In the genomic region with DNA sequence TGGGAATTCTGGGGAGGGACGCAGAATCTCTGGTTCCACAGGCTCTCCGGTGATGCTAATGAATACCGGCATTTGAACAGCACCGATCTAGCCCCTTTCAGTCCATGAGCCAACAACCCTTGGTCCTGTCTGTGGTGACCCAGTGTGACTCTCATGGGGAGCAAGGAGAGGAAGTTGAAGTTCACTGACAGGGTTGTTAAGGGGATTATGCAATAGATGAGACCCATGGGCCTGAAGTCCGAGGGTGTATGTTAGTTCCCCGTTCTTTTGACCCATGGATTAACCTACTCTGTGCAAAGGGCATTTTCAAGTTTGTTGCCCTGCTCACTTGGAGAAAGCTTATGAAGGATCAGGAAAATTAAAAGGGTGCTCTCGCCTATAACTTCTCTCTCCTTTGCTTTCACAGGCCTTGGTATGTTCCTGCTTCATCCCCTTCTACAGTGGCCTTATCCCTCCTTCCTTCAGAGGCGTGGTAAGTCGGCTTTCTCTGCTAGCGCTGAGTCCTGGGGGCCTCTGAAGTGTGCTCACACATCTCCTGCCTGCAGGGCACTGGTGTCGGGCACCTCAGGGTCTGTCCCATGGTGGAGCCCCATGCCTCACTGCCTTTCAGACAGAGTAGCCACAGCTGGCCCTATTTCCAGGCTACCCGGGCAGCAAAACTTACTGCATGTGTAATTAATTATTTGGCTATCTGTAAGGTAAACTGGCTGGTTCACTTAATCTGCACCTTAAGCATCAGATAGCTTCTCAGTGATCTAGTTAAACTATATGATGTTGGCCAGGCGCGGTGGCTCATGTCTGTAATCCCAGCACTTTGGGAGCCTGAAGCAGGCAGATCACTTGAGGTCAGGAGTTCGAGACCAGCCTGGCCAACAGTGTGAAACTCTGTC, we compare ENCODE assay signal across 1 cellular context.
A peak's percentile ranks its signal among the peaks of the same experiment; 100 is the strongest.
TF ChIP-seq lines count a peak whose summit lies in the region.

No MANE protein-coding gene starts in this region.

TF ChIP-seq in HepG2, 621 proteins besides CTCF, POLR2A, EP300 and RAD21 (continued from another document and continues in another):
- TF ChIP-seq ARID5B (CRISPR knock-in tag; IDR thresholded peaks at IDR 0.05), result peak; percentile 77
- TF ChIP-seq, protein P1, sequence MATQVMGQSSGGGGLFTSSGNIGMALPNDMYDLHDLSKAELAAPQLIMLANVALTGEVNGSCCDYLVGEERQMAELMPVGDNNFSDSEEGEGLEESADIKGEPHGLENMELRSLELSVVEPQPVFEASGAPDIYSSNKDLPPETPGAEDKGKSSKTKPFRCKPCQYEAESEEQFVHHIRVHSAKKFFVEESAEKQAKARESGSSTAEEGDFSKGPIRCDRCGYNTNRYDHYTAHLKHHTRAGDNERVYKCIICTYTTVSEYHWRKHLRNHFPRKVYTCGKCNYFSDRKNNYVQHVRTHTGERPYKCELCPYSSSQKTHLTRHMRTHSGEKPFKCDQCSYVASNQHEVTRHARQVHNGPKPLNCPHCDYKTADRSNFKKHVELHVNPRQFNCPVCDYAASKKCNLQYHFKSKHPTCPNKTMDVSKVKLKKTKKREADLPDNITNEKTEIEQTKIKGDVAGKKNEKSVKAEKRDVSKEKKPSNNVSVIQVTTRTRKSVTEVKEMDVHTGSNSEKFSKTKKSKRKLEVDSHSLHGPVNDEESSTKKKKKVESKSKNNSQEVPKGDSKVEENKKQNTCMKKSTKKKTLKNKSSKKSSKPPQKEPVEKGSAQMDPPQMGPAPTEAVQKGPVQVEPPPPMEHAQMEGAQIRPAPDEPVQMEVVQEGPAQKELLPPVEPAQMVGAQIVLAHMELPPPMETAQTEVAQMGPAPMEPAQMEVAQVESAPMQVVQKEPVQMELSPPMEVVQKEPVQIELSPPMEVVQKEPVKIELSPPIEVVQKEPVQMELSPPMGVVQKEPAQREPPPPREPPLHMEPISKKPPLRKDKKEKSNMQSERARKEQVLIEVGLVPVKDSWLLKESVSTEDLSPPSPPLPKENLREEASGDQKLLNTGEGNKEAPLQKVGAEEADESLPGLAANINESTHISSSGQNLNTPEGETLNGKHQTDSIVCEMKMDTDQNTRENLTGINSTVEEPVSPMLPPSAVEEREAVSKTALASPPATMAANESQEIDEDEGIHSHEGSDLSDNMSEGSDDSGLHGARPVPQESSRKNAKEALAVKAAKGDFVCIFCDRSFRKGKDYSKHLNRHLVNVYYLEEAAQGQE (IDR thresholded peaks at IDR 0.05; ENCODE audit: borderline replicate concordance in 1 of 2, low read depth in 1 of 2, low read length in 2 of 2), result no peak
- TF ChIP-seq GATAD2A (CRISPR knock-in tag; IDR thresholded peaks at IDR 0.05), result peak; percentile 46; the same call in 1 of the 2 replicates
- peak; percentile 59 for TF ChIP-seq PHF21A (CRISPR knock-in tag; IDR thresholded peaks at IDR 0.05)
- no peak for TF ChIP-seq NCOA2 (CRISPR knock-in tag; IDR thresholded peaks at IDR 0.05)
- TF ChIP-seq TBL1XR1 (IDR thresholded peaks at IDR 0.05; ENCODE audit: borderline replicate concordance, low read length, partially characterized antibody), result peak; percentile 87
- 0 out of 2 replicates have a peak, but pooled peaks have one; percentile 44 for TF ChIP-seq ZNF614 (CRISPR knock-in tag; IDR thresholded peaks at IDR 0.05; ENCODE audit: borderline replicate concordance)
- TF ChIP-seq ZNF574 (CRISPR knock-in tag; IDR thresholded peaks at IDR 0.05), result peak; percentile 30; the same call in 1 of the 2 replicates
- TF ChIP-seq HHEX (CRISPR knock-in tag; IDR thresholded peaks at IDR 0.05), result 0 out of 2 replicates have a peak, but pooled peaks have one; percentile 33
- TF ChIP-seq CEBPG (CRISPR knock-in tag; IDR thresholded peaks at IDR 0.05), result peak; percentile 86
- TF ChIP-seq POGK (CRISPR knock-in tag; conservative IDR thresholded peaks at IDR 0.05), result no peak
- no peak for TF ChIP-seq ZNF292 (CRISPR knock-in tag; IDR thresholded peaks at IDR 0.05; ENCODE audit: borderline replicate concordance, low read depth)
- TF ChIP-seq LCORL (IDR thresholded peaks at IDR 0.05), result no peak
- 0 out of 2 replicates have a peak, but pooled peaks have one; percentile 51 for TF ChIP-seq LCORL (CRISPR knock-in tag; IDR thresholded peaks at IDR 0.05)
- 0 out of 2 replicates have a peak, but pooled peaks have one; percentile 37 for TF ChIP-seq MLX (CRISPR knock-in tag; IDR thresholded peaks at IDR 0.05)
- TF ChIP-seq BORCS8-MEF2B (CRISPR knock-in tag; IDR thresholded peaks at IDR 0.05), result 0 out of 2 replicates have a peak, but pooled peaks have one; percentile 17
- no peak for TF ChIP-seq ZNF660 (CRISPR knock-in tag; IDR thresholded peaks at IDR 0.05; ENCODE audit: borderline replicate concordance, low read depth)
- TF ChIP-seq SALL1 (CRISPR knock-in tag; IDR thresholded peaks at IDR 0.05), result peak; percentile 36; the same call in 1 of the 2 replicates
- TF ChIP-seq ZFP82 (CRISPR knock-in tag; IDR thresholded peaks at IDR 0.05; ENCODE audit: borderline replicate concordance), result no peak
- peak; percentile 97 for TF ChIP-seq HNF4A (CRISPR knock-in tag; IDR thresholded peaks at IDR 0.05)
- 0 out of 2 replicates have a peak, but pooled peaks have one; percentile 18 for TF ChIP-seq ZFX (CRISPR knock-in tag; IDR thresholded peaks at IDR 0.05; ENCODE audit: low read depth)
- peak; percentile 74 for TF ChIP-seq BCL6 (CRISPR knock-in tag; IDR thresholded peaks at IDR 0.05)
- no peak for TF ChIP-seq SOX13 (IDR thresholded peaks at IDR 0.05)
- peak in 1 of 2 experiments; percentile 57; a peak in 2 of 4 replicates for TF ChIP-seq SOX13 (CRISPR knock-in tag; conservative IDR thresholded peaks at IDR 0.05 in 1 of 2, IDR thresholded peaks at IDR 0.05 in 1 of 2)
- peak; percentile 47; the same call in 1 of the 2 replicates for TF ChIP-seq ELF3 (CRISPR knock-in tag; IDR thresholded peaks at IDR 0.05)
- peak; percentile 94; the same call in 1 of the 2 replicates for TF ChIP-seq THRA (CRISPR knock-in tag; IDR thresholded peaks at IDR 0.05; ENCODE audit: borderline replicate concordance)
- peak; percentile 55; the same call in 1 of the 2 replicates for TF ChIP-seq MIXL1 (CRISPR knock-in tag; IDR thresholded peaks at IDR 0.05)
- no peak for TF ChIP-seq ZNF101 (CRISPR knock-in tag; IDR thresholded peaks at IDR 0.05; ENCODE audit: borderline replicate concordance, low read depth)
- TF ChIP-seq ERF (CRISPR knock-in tag; IDR thresholded peaks at IDR 0.05), result no peak
- peak; percentile 38; the same call in 1 of the 2 replicates for TF ChIP-seq ZNF607 (CRISPR knock-in tag; IDR thresholded peaks at IDR 0.05; ENCODE audit: borderline replicate concordance)
- TF ChIP-seq, protein P2, sequence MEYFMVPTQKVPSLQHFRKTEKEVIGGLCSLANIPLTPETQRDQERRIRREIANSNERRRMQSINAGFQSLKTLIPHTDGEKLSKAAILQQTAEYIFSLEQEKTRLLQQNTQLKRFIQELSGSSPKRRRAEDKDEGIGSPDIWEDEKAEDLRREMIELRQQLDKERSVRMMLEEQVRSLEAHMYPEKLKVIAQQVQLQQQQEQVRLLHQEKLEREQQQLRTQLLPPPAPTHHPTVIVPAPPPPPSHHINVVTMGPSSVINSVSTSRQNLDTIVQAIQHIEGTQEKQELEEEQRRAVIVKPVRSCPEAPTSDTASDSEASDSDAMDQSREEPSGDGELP (IDR thresholded peaks at IDR 0.05; ENCODE audit: borderline replicate concordance, low read depth), result no peak
- no peak for TF ChIP-seq ZNF761 (CRISPR knock-in tag; conservative IDR thresholded peaks at IDR 0.05)
- no peak for TF ChIP-seq SRSF1 (optimal IDR thresholded peaks at IDR 0.05; ENCODE audit: low read depth, low read length)
- TF ChIP-seq NONO (IDR thresholded peaks at IDR 0.05), result no peak
- TF ChIP-seq NONO (CRISPR knock-in tag; conservative IDR thresholded peaks at IDR 0.05), result peak; percentile 46; the same call in 1 of the 2 replicates
- peak; percentile 30; the same call in 1 of the 2 replicates for TF ChIP-seq ETV5 (CRISPR knock-in tag; IDR thresholded peaks at IDR 0.05; ENCODE audit: borderline replicate concordance)
- peak; percentile 69; the same call in 1 of the 2 replicates for TF ChIP-seq NR2F2 (IDR thresholded peaks at IDR 0.05; ENCODE audit: borderline replicate concordance, low read depth)
- 0 out of 2 replicates have a peak, but pooled peaks have one; percentile 26 for TF ChIP-seq HMG20A (CRISPR knock-in tag; IDR thresholded peaks at IDR 0.05; ENCODE audit: borderline replicate concordance)
- peak; percentile 16; the same call in 1 of the 2 replicates for TF ChIP-seq FOXJ3 (CRISPR knock-in tag; IDR thresholded peaks at IDR 0.05; ENCODE audit: borderline replicate concordance)
